12 cellular contexts compared by ENCODE assay signal in genomic region chr10:71845410-71846406, GRCh38. TPM values are rescaled to one million over a fixed set of nuclear protein-coding genes. Genes with fewer than 3 reads are reported as not detected.
DNase-seq lines count a peak whose midpoint lies in the region; ATAC-seq and TF ChIP-seq lines count a peak whose summit lies in the region.
"Had no signal": no experiment of that assay in that cellular context is flagged by ENCODE, and none has a peak within 500 bp of the region (broad histone marks: within the 10 kb centered on the region; RNA-seq: fewer than 3 reads in every experiment).

No MANE protein-coding gene starts in this region.

- TF ChIP-seq CTCF in DND-41 (IDR thresholded peaks at IDR 0.05; ENCODE audit: borderline replicate concordance, extremely low read depth, low read length, poor library complexity, severe bottlenecking) (no peak), heart right ventricle (IDR thresholded peaks at IDR 0.05) (no peak), psoas muscle (IDR thresholded peaks at IDR 0.05) (no peak)

- DNase-seq in DND-41 (peak; percentile 35), amniotic epithelial cell (ENCODE audit: low read depth) (peak; percentile 80), heart right ventricle (no peak), psoas muscle (no peak), A172 (ENCODE audit: low spot score) (no peak), COLO668 (lab: John Stamatoyannopoulos, UW; ENCODE audit: unreplicated experiment) (no peak), AG20443 (ENCODE audit: low spot score) (no peak)
- DNase-seq: HFFc6, NCI-H524, ovary had no signal

- no peaks in the 10 kb centered on the region for H3K27me3 ChIP-seq in DND-41 (ENCODE audit: insufficient read depth, low read length, poor library complexity)
- H3K27me3 ChIP-seq in heart right ventricle = no peaks in the 10 kb centered on the region
- no peaks in the 10 kb centered on the region for H3K27me3 ChIP-seq in psoas muscle (ENCODE audit: insufficient read depth in 3 of 3, low read length in 2 of 3)
- H3K27me3 ChIP-seq: gastroesophageal sphincter, ovary had no signal

- H3K27ac ChIP-seq in DND-41 (ENCODE audit: low read length) = peak overlapping the region; percentile 60
- peak overlapping the region in 6 of 10 donors; percentile 12 to 99 (median 44) for H3K27ac ChIP-seq in heart right ventricle
- peak overlapping the region; percentile 97 for H3K27ac ChIP-seq in psoas muscle
- H3K27ac ChIP-seq: ovary had no signal

- 65 to 68% methylated on average over 11 of the region's 11 CpGs for WGBS in heart right ventricle, 2 donors
- 27 to 60% (median 35%) methylated on average over 11 of the region's 11 CpGs for WGBS in psoas muscle, 3 donors

- peak; percentile 39; the same call in 2 of the 3 replicates for ATAC-seq in DND-41 (ENCODE audit: insufficient read depth, low read depth)
- ATAC-seq in heart right ventricle = peak in 2 of 8 donors; percentile 31 to 46
- ATAC-seq in psoas muscle = peak; percentile 47 to 61 (median 58)
- no peak for ATAC-seq in GM18909 (IDR thresholded peaks at IDR 0.05; ENCODE audit: poor library complexity, unreplicated experiment)
- ATAC-seq: gastroesophageal sphincter had no signal

- peak overlapping the region in 1 of 2 experiments; percentile 39; a peak in 2 of 4 replicates for H3K4me3 ChIP-seq in DND-41 (ENCODE audit: low read depth in 1 of 2, low read length in 2 of 2)
- H3K4me3 ChIP-seq in heart right ventricle = no peak overlapping the region
- peak overlapping the region; percentile 82 for H3K4me3 ChIP-seq in psoas muscle
- H3K4me3 ChIP-seq: gastroesophageal sphincter, ovary had no signal

- H3K4me1 ChIP-seq in DND-41 (ENCODE audit: insufficient read depth, low read length) = peaks cover 87% of the 10 kb centered on the region
- peaks cover 16 to 96% (median 86%) of the 10 kb centered on the region in 9 donors for H3K4me1 ChIP-seq in heart right ventricle
- H3K4me1 ChIP-seq in psoas muscle = peaks cover 75% of the 10 kb centered on the region

- peak overlapping the region; percentile 10; the same call in 1 of the 2 replicates for H3K9ac ChIP-seq in DND-41 (ENCODE audit: low read depth, low read length)

- peak overlapping the region; percentile 77 for H3K4me2 ChIP-seq in DND-41 (ENCODE audit: insufficient read depth, low read length)

- H3K36me3 ChIP-seq in DND-41 (ENCODE audit: insufficient read depth, low read length) = peaks cover 31% of the 10 kb centered on the region
- H3K36me3 ChIP-seq in heart right ventricle = peaks cover 0 to 20% (median 0%) of the 10 kb centered on the region in 9 donors
- H3K36me3 ChIP-seq in psoas muscle (ENCODE audit: insufficient read depth in 1 of 2, low read depth in 1 of 2) = no peaks in the 10 kb centered on the region
- H3K36me3 ChIP-seq: gastroesophageal sphincter, ovary had no signal

- peaks cover 100% of the 10 kb centered on the region for H3K79me2 ChIP-seq in DND-41 (ENCODE audit: insufficient read depth, low read length)

- intact Hi-C loops in heart right ventricle (cut with DNase I) = no loop called here
- intact Hi-C loops in psoas muscle (cut with DNase I) = no loop called here

- no peak overlapping the region for H2AFZ ChIP-seq in DND-41 (ENCODE audit: low read depth, low read length)

- H4K20me1 ChIP-seq in DND-41 (ENCODE audit: insufficient read depth, low read length) = peaks cover 89% of the 10 kb centered on the region

- H3K9me3 ChIP-seq in DND-41 (ENCODE audit: insufficient read depth, low read length, severe bottlenecking) (no peaks in the 10 kb centered on the region), heart right ventricle (no peaks in the 10 kb centered on the region), psoas muscle (no peaks in the 10 kb centered on the region)
- H3K9me3 ChIP-seq: gastroesophageal sphincter, ovary had no signal

RNA-seq across cellular contexts. Expression of gene PSAP, which starts 5.3 kb away (rescaled TPM):
- 1,000 to 10,000 TPM; 1,446 to 2,078 (median 1,666) TPM for total RNA-seq in heart right ventricle
- polyA plus RNA-seq in heart right ventricle = 100 to 1,000 TPM; 443 to 780 TPM
- total RNA-seq in psoas muscle = 1,000 to 10,000 TPM in 3 of 4 donors, 100 to 1,000 TPM in 1; 885 to 1,725 (median 1,143) TPM
- polyA plus RNA-seq in psoas muscle = 1,000 to 10,000 TPM in 1 of 3 donors, 100 to 1,000 TPM in 2; 634 to 1,049 (median 695) TPM
- total RNA-seq in A172 (2014; rRNA removed; shearing (Covaris generic)) = 495 and 497 TPM in 2 replicates

Comparison
In these comparisons a context has a peak if more than half of its experiments do, and no peak if none do; other contexts are left out.
1. DNase-seq: peak in DND-41 (single experiment) and amniotic epithelial cell (single experiment); none in heart right ventricle (0 of 2), psoas muscle (0 of 2), A172 (single experiment), COLO668 (single experiment) and AG20443 (single experiment).
2. H3K27ac ChIP-seq: peak in every context shown above with its lines; median percentile 97 in psoas muscle; 60 in DND-41; 44 in heart right ventricle.